23 cellular contexts compared by ENCODE assay signal in the genomic region with DNA sequence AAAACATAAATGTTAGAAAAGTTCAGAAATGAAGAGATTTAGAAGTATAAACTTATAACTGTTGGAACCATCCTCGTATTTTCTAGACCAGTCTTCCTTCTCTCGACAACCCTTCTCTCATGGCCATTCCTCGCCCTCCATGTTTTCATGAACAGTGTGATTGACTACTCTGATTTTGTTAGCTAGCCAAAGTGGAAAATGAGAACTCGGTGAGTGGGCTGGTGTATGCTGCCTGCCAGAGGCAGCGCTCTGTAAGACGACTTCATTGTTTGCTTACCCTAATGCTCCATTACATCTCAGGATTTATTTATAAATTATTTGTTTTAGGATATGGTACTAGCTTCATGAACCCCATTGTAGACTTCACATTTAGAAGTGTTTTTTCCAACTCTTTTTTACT.
DNase-seq lines count a peak whose midpoint lies in the region; ATAC-seq and TF ChIP-seq lines count a peak whose summit lies in the region.
"Had no signal": no experiment of that assay in that cellular context is flagged by ENCODE, and none has a peak within 500 bp of the region (broad histone marks: within the 10 kb centered on the region; RNA-seq: fewer than 3 reads in every experiment).

No MANE protein-coding gene starts in this region.

- no peak for ATAC-seq in HG03159 (IDR thresholded peaks at IDR 0.05; ENCODE audit: unreplicated experiment)
- ATAC-seq: activated CD8-positive, alpha-beta T cell treated with anti-CD3 and anti-CD28 coated beads for 36 hours; body of pancreas; esophagus mucosa; natural killer cell treated with Interleukin-12 subunit alpha and Interleukin-12 subunit beta and Interleukin-15 and Interleukin-18, amount 100 ng/mL, for 72 hours; stimulated activated naive CD8-positive, alpha-beta T cell treated with anti-CD3 and anti-CD28 coated beads, Interleukin-15, Interleukin-2, amounts not matched to agents 100 U/mL and 50 U/mL, for 24 hours had no signal

- no peaks in the 10 kb centered on the region for H4K20me1 ChIP-seq in GM23248 (ENCODE audit: insufficient read depth)

- no peak for DNase-seq in GM23248
- DNase-seq in ascending aorta (ENCODE audit: low spot score in 2 of 2) = no peak
- no peak for DNase-seq in mesenchymal stem cell
- no peak for DNase-seq in sigmoid colon
- DNase-seq in DMS79 (lab: John Stamatoyannopoulos, UW) = no peak
- no peak for DNase-seq in HT-29 (ENCODE audit: low spot score)
- no peak for DNase-seq in foreskin fibroblast
- DNase-seq: activated CD4-positive, CD25-positive, alpha-beta regulatory T cell; activated CD8-positive, alpha-beta T cell treated with anti-CD3 and anti-CD28 coated beads for 36 hours; activated naive CD4-positive, alpha-beta T cell treated with anti-CD3 and anti-CD28 coated beads, Interleukin-2, amount 10 ng/mL, durations not matched to agents 7 days and 5 days; activated T-cell treated with anti-CD3 and anti-CD28 coated beads, Interleukin-2, amount 50 U/mL, for 24 hours; body of pancreas; dermis blood vessel endothelial cell; head of caudate nucleus; KBM-7; NCI-H1930; NCI-H510A; stimulated activated naive CD8-positive, alpha-beta T cell treated with anti-CD3 and anti-CD28 coated beads, Interleukin-15, Interleukin-2, amounts not matched to agents 100 U/mL and 50 U/mL, for 24 hours; T-helper 9 cell had no signal

- 67 to 73% methylated on average over 6 of the region's 6 CpGs for WGBS in GM23248 (ENCODE audit: low coverage in 1 of 2, low lambda C conversion rate in 2 of 2, missing lambda C conversion rate in 2 of 2), 2 experiments
- 100% methylated on average over 3 of the region's 6 CpGs for WGBS in mesenchymal stem cell
- 84 to 92% methylated on average over 6 of the region's 6 CpGs for WGBS in sigmoid colon, 2 donors

- peaks cover 8% of the 10 kb centered on the region for H3K79me2 ChIP-seq in GM23248 (ENCODE audit: insufficient read depth)

- H3K23ac ChIP-seq in mesenchymal stem cell (ENCODE audit: low read length in 2 of 2) = no peak overlapping the region

- no peak overlapping the region for H4K91ac ChIP-seq in mesenchymal stem cell (ENCODE audit: low read length)

- H3K14ac ChIP-seq in mesenchymal stem cell (ENCODE audit: low read length in 2 of 2) = no peak overlapping the region

- H2AK5ac ChIP-seq in mesenchymal stem cell (ENCODE audit: low read length, severe bottlenecking) = peak overlapping the region; percentile 36

- H3K27ac ChIP-seq in GM23248 (peak overlapping the region; percentile 24), ascending aorta (peak overlapping the region; percentile 91 to 99), mesenchymal stem cell (ENCODE audit: low read length, poor library complexity, severe bottlenecking) (peak overlapping the region; percentile 39), sigmoid colon (peak overlapping the region; percentile 94 to 99 (median 98))
- H3K27ac ChIP-seq: body of pancreas had no signal

- peaks cover 8% of the 10 kb centered on the region; the same call in 1 of the 2 replicates for H3F3A ChIP-seq in GM23248 (ENCODE audit: insufficient read depth)

- peak overlapping the region; percentile 84 to 85 for H3K18ac ChIP-seq in mesenchymal stem cell (ENCODE audit: low read depth in 1 of 2, low read length in 2 of 2)

- peak overlapping the region in 1 of 2 experiments; percentile 59 for H2BK12ac ChIP-seq in mesenchymal stem cell (ENCODE audit: low read length in 2 of 2)

- H3K9me3 ChIP-seq in GM23248 (ENCODE audit: low read depth) (no peaks in the 10 kb centered on the region), ascending aorta (no peaks in the 10 kb centered on the region), mesenchymal stem cell (ENCODE audit: control insufficient read depth, low read length) (no peaks in the 10 kb centered on the region), sigmoid colon (no peaks in the 10 kb centered on the region)
- H3K9me3 ChIP-seq: body of pancreas had no signal

- no peak for TF ChIP-seq EP300 in sigmoid colon (IDR thresholded peaks at IDR 0.05)

- no peak overlapping the region for H2BK120ac ChIP-seq in mesenchymal stem cell (ENCODE audit: low read depth, low read length)

- no peaks in the 10 kb centered on the region for H3K9me2 ChIP-seq in GM23248 (ENCODE audit: insufficient read depth)

- H2BK15ac ChIP-seq in mesenchymal stem cell (ENCODE audit: low read depth, poor library complexity, severe bottlenecking) = no peak overlapping the region

- H2AFZ ChIP-seq in GM23248 = no peak overlapping the region
- no peak overlapping the region for H2AFZ ChIP-seq in mesenchymal stem cell (ENCODE audit: low read depth, low read length)

- TF ChIP-seq CTCF in ascending aorta (IDR thresholded peaks at IDR 0.05) (no peak), sigmoid colon (IDR thresholded peaks at IDR 0.05) (no peak), foreskin fibroblast (IDR thresholded peaks at IDR 0.05; ENCODE audit: low read depth, low read length) (no peak)

- H4K8ac ChIP-seq in mesenchymal stem cell (ENCODE audit: low read length) = peak overlapping the region; percentile 93

- H3K9ac ChIP-seq in GM23248 (no peak overlapping the region), mesenchymal stem cell (ENCODE audit: low read length) (no peak overlapping the region)

- H2BK5ac ChIP-seq in mesenchymal stem cell (ENCODE audit: low read depth, low read length, poor library complexity, severe bottlenecking) = no peak overlapping the region

- intact Hi-C loops in ascending aorta (cut with DNase I) (loop anchor here (10.0 kb wide), 1 partner anchor 418 kb away; a partner anchor contains a TSS), sigmoid colon (cut with DNase I) (no loop called here)

- peaks cover 29% of the 10 kb centered on the region for H3K4me1 ChIP-seq in GM23248 (ENCODE audit: insufficient read depth)
- peaks cover 12 to 90% of the 10 kb centered on the region in 2 donors for H3K4me1 ChIP-seq in ascending aorta
- peaks cover 18% of the 10 kb centered on the region for H3K4me1 ChIP-seq in mesenchymal stem cell (ENCODE audit: control insufficient read depth, insufficient read depth, low read depth, low read length)
- H3K4me1 ChIP-seq in sigmoid colon = peaks cover 0 to 100% (median 90%) of the 10 kb centered on the region in 4 donors
- H3K4me1 ChIP-seq: body of pancreas had no signal

- no peak for TF ChIP-seq POLR2A in sigmoid colon (IDR thresholded peaks at IDR 0.05)

- H3K36me3 ChIP-seq in GM23248 (ENCODE audit: low read depth) (no peaks in the 10 kb centered on the region), ascending aorta (peaks cover 0 to 15% of the 10 kb centered on the region in 2 donors), mesenchymal stem cell (ENCODE audit: control insufficient read depth in 1 of 2, insufficient read depth in 2 of 2, low read depth in 1 of 2, low read length in 2 of 2) (peaks cover 11 to 13% of the 10 kb centered on the region in 2 experiments), sigmoid colon (peaks cover 0 to 38% (median 10%) of the 10 kb centered on the region in 4 donors)

- in situ Hi-C loops in GM23248 (cut with MboI) = no loop called here

- H3K79me1 ChIP-seq in mesenchymal stem cell (replicated peaks; ENCODE audit: low read length, poor library complexity, severe bottlenecking) = peaks cover 8% of the 10 kb centered on the region

- no peaks in the 10 kb centered on the region for H3K27me3 ChIP-seq in GM23248 (replicated peaks; ENCODE audit: insufficient read depth)
- H3K27me3 ChIP-seq in ascending aorta = no peaks in the 10 kb centered on the region
- no peaks in the 10 kb centered on the region for H3K27me3 ChIP-seq in mesenchymal stem cell (ENCODE audit: control insufficient read depth in 1 of 2, insufficient read depth in 1 of 2, low read length in 2 of 2)
- no peaks in the 10 kb centered on the region for H3K27me3 ChIP-seq in sigmoid colon
- H3K27me3 ChIP-seq: body of pancreas had no signal

- H3K4me2 ChIP-seq in GM23248 (ENCODE audit: unreplicated experiment) (peak overlapping the region; percentile 21), mesenchymal stem cell (ENCODE audit: low read length, poor library complexity, severe bottlenecking) (no peak overlapping the region)

- H3K4ac ChIP-seq in mesenchymal stem cell (ENCODE audit: low read depth in 1 of 2, low read length in 2 of 2) = peak overlapping the region in 1 of 2 experiments; percentile 54

- no peak overlapping the region for H3K4me3 ChIP-seq in GM23248
- peak overlapping the region in 1 of 2 donors; percentile 13 for H3K4me3 ChIP-seq in ascending aorta
- H3K4me3 ChIP-seq in mesenchymal stem cell (ENCODE audit: insufficient read depth in 1 of 2, low read depth in 1 of 2, low read length in 2 of 2) = no peak overlapping the region
- no peak overlapping the region for H3K4me3 ChIP-seq in sigmoid colon
- no peak overlapping the region for H3K4me3 ChIP-seq in foreskin fibroblast (ENCODE audit: low read depth in 1 of 2, low read length in 2 of 2)
- H3K4me3 ChIP-seq: body of pancreas, lung had no signal

Comparison
In these comparisons a context has a peak if more than half of its experiments do, and no peak if none do; other contexts are left out.
1. H3K27ac ChIP-seq: peak in every context shown above with its lines; median percentile 98 in sigmoid colon; 95 in ascending aorta; 39 in mesenchymal stem cell; 24 in GM23248.